In the genomic region with DNA sequence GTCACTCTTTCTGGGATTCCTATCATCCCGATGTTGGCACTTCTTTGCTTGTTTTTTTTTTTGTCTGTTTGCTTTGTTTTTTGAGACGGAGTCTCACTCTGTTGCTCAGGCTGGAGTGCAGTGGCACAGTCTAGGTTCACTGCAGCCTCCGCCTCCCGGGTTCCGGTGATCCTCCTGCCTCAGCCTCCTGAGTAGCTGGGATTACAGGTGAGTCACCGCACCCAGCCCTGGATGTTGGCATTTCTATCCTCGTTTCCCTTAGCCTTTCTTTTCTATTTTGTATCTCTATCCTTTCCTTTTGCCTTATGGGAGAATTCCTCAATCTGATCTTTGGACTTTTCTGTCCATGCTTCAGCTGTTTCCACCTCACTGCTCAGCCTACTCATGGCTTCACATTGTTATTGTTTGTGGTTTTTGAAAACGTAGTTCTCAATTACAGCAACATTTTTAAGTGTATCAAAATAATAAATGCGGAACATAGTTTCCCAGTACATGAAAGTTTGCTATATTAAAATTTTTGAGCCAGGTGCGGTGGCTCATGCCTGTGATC, we compare ENCODE assay signal across 15 cellular contexts.
"Had no signal": no experiment of that assay in that cellular context is flagged by ENCODE, and none has a peak within 500 bp of the region (broad histone marks: within the 10 kb centered on the region; RNA-seq: fewer than 3 reads in every experiment).

No MANE protein-coding gene starts in this region.

- FAIRE-seq: endometrium had no signal

- DNase-seq: activated CD4-positive, alpha-beta T cell treated with anti-CD3 and anti-CD28 coated beads, Interleukin-2, amount 10 ng/mL, durations not matched to agents 7 days and 5 days; activated CD8-positive, alpha-beta memory T cell treated with anti-CD3 and anti-CD28 coated beads for 24 hours; activated naive CD4-positive, alpha-beta T cell treated with anti-CD3 and anti-CD28 coated beads for 36 hours; activated naive CD8-positive, alpha-beta T cell treated with anti-CD3 and anti-CD28 coated beads, Interleukin-2, amount 50 U/mL, for 24 hours; naive thymus-derived CD8-positive, alpha-beta T cell; stimulated activated CD4-positive, alpha-beta T cell treated with anti-CD3 and anti-CD28 coated beads, Interleukin-2, amount 100 ng/mL, for 48 hours; stimulated activated naive B cell treated with anti-CD40 and anti-IgM and Interleukin-4, amounts not matched to agents 10 μg/mL and 1 μg/mL and 100 μg/mL, for 72 hours; SW 1271; thyroid gland had no signal

- H3K4me1 Mint-ChIP-seq: activated CD4-positive, alpha-beta T cell treated with anti-CD3 and anti-CD28 coated beads, Interleukin-2, amount 10 ng/mL, durations not matched to agents 7 days and 5 days; activated naive CD8-positive, alpha-beta T cell treated with anti-CD3 and anti-CD28 coated beads, Interleukin-2, amount 50 U/mL, for 24 hours; activated T-helper 17 cell treated with anti-CD3 and anti-CD28 coated beads, Interleukin-2, amount 50 U/mL, for 72 hours; memory B cell; naive thymus-derived CD8-positive, alpha-beta T cell had no signal

- H3K36me3 ChIP-seq: ascending aorta, cardiac muscle cell, thyroid gland had no signal

- H3K27ac ChIP-seq: ascending aorta, cardiac muscle cell, thyroid gland had no signal

- H3K27ac Mint-ChIP-seq: activated CD4-positive, alpha-beta T cell treated with anti-CD3 and anti-CD28 coated beads, Interleukin-2, amount 10 ng/mL, durations not matched to agents 7 days and 5 days; activated naive CD4-positive, alpha-beta T cell treated with anti-CD3 and anti-CD28 coated beads for 36 hours; activated naive CD8-positive, alpha-beta T cell treated with anti-CD3 and anti-CD28 coated beads, Interleukin-2, amount 50 U/mL, for 24 hours; activated T-helper 17 cell treated with anti-CD3 and anti-CD28 coated beads, Interleukin-2, amount 50 U/mL, for 72 hours; memory B cell; naive thymus-derived CD8-positive, alpha-beta T cell; stimulated activated naive B cell treated with anti-CD40 and anti-IgM and Interleukin-4, amounts not matched to agents 10 μg/mL and 1 μg/mL and 100 μg/mL, for 72 hours; T-helper 2 cell treated with Interferon-gamma antibody and Interleukin-4, amounts not matched to agents 5 μg/mL and 100 μg/mL, for 36 hours had no signal

- H3K4me3 ChIP-seq: ascending aorta, cardiac muscle cell, thyroid gland had no signal

- H3K9me3 Mint-ChIP-seq: activated CD4-positive, alpha-beta T cell treated with anti-CD3 and anti-CD28 coated beads, Interleukin-2, amount 10 ng/mL, durations not matched to agents 7 days and 5 days; activated naive CD4-positive, alpha-beta T cell treated with anti-CD3 and anti-CD28 coated beads for 36 hours; activated naive CD8-positive, alpha-beta T cell treated with anti-CD3 and anti-CD28 coated beads, Interleukin-2, amount 50 U/mL, for 24 hours; activated T-helper 17 cell treated with anti-CD3 and anti-CD28 coated beads, Interleukin-2, amount 50 U/mL, for 72 hours; naive thymus-derived CD8-positive, alpha-beta T cell; stimulated activated naive B cell treated with anti-CD40 and anti-IgM and Interleukin-4, amounts not matched to agents 10 μg/mL and 1 μg/mL and 100 μg/mL, for 72 hours; T-helper 2 cell treated with Interferon-gamma antibody and Interleukin-4, amounts not matched to agents 5 μg/mL and 100 μg/mL, for 36 hours had no signal

- H3K9me3 ChIP-seq: ascending aorta, thyroid gland had no signal

- H3K36me3 Mint-ChIP-seq: memory B cell; stimulated activated naive B cell treated with anti-CD40 and anti-IgM and Interleukin-4, amounts not matched to agents 10 μg/mL and 1 μg/mL and 100 μg/mL, for 72 hours had no signal

- H3K4me3 Mint-ChIP-seq: activated CD4-positive, alpha-beta T cell treated with anti-CD3 and anti-CD28 coated beads, Interleukin-2, amount 10 ng/mL, durations not matched to agents 7 days and 5 days; activated naive CD4-positive, alpha-beta T cell treated with anti-CD3 and anti-CD28 coated beads for 36 hours; activated naive CD8-positive, alpha-beta T cell treated with anti-CD3 and anti-CD28 coated beads, Interleukin-2, amount 50 U/mL, for 24 hours; activated T-helper 17 cell treated with anti-CD3 and anti-CD28 coated beads, Interleukin-2, amount 50 U/mL, for 72 hours; memory B cell; naive thymus-derived CD8-positive, alpha-beta T cell; stimulated activated naive B cell treated with anti-CD40 and anti-IgM and Interleukin-4, amounts not matched to agents 10 μg/mL and 1 μg/mL and 100 μg/mL, for 72 hours; T-helper 2 cell treated with Interferon-gamma antibody and Interleukin-4, amounts not matched to agents 5 μg/mL and 100 μg/mL, for 36 hours had no signal

- H3K4me1 ChIP-seq: ascending aorta had no signal

- ATAC-seq: activated naive CD8-positive, alpha-beta T cell treated with anti-CD3 and anti-CD28 coated beads, Interleukin-2, amount 50 U/mL, for 24 hours; activated T-helper 17 cell treated with anti-CD3 and anti-CD28 coated beads, Interleukin-2, amount 50 U/mL, for 72 hours; naive thymus-derived CD8-positive, alpha-beta T cell; stimulated activated naive B cell treated with anti-CD40 and anti-IgM and Interleukin-4, amounts not matched to agents 10 μg/mL and 1 μg/mL and 100 μg/mL, for 72 hours had no signal
